In the genomic region with DNA sequence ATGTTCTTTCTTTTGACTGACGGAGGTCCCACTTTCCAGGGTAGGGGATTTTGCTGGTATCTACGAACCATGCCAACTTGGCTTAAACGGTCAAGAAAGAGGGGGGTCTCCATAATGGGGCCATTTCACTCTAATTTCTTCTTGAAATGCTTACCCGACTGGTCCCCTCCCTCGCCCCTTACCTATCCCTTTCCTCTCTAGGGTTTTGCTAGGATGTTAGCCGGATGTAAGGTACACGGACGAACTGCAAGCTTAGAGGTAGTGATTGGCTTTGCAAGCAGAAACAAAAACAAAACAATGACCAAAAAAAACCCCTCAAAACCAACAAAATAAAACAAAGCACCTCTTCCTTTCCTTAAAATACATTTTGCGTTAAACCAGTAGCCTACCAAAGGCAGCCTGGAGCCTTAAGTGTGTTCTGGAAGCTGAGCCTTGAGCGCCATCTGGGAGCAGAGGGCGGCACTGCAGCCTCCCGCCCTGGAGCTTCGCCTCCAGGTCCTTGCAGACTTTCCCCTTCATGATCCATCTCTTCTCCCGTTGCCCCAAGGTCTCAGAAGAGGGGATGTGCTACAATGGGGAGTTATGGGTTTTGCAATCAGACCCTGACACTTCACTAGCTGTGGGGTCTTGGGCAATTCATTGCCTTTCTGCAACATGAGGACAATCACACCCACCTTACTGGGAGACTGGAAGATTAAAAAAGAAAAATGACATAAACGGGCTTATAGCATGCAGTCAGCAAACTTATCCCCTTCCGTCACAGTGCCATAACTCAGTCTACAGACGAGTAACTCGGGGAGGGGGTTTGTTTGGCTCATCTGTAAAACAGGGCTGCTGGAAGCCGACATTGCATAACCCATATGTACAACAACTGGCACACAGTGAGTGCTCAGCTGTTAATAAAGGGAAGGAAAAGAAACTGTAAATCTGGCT, we compare ENCODE assay signal across 8 cellular contexts.
A peak's percentile ranks its signal among the peaks of the same experiment; 100 is the strongest.
DNase-seq lines count a peak whose midpoint lies in the region; ATAC-seq and TF ChIP-seq lines count a peak whose summit lies in the region.
"Not testable (repeated sequence)": the region's sequence is repeated elsewhere in the genome, so short reads cannot be mapped to it uniquely, and the experiment has no call there.

No MANE protein-coding gene starts in this region.

- not testable (repeated sequence) for H3F3A ChIP-seq in SU-DHL-6 (ENCODE audit: insufficient read depth)

- in situ Hi-C loops in gastrocnemius medialis (cut with MboI; ENCODE audit: low sequenced_read_pairs in 4 of 4), result not testable (repeated sequence)

- H4K20me1 ChIP-seq in SU-DHL-6 (ENCODE audit: low read depth, low read length), result not testable (repeated sequence)

- ATAC-seq in GM18498 (IDR thresholded peaks at IDR 0.05; ENCODE audit: unreplicated experiment) (peak; percentile 64), gastrocnemius medialis (peak; percentile 87 to 88)

- H3K4me3 ChIP-seq in NB4 (ENCODE audit: low read depth, low read length); SU-DHL-6 (ENCODE audit: insufficient read depth, low read length, poor library complexity, severe bottlenecking); fibroblast of pulmonary artery (replicated peaks; ENCODE audit: low read depth, low read length); gastrocnemius medialis: not testable (repeated sequence)

- TF ChIP-seq POLR2A in NB4 (IDR thresholded peaks at IDR 0.05; ENCODE audit: extremely low read depth, insufficient read length); gastrocnemius medialis (IDR thresholded peaks at IDR 0.05): not testable (repeated sequence)

- peak; percentile 54 for TF ChIP-seq CTCF in NB4 (IDR thresholded peaks at IDR 0.05; ENCODE audit: low read depth, low read length)
- TF ChIP-seq CTCF in SU-DHL-6 (IDR thresholded peaks at IDR 0.05; ENCODE audit: insufficient read depth, low read length, poor library complexity, severe bottlenecking), result peak; percentile 13
- TF ChIP-seq CTCF in fibroblast of pulmonary artery (IDR thresholded peaks at IDR 0.05; ENCODE audit: low read length, missing control alignments), result peak; percentile 55
- TF ChIP-seq CTCF in gastrocnemius medialis (IDR thresholded peaks at IDR 0.05 in 4 of 5, conservative IDR thresholded peaks at IDR 0.05 in 1 of 5), result peak; percentile 17 to 82 (median 61)

- not testable (repeated sequence) for H3K4me1 ChIP-seq in gastrocnemius medialis

- not testable (repeated sequence) for H3K9ac ChIP-seq in SU-DHL-6 (ENCODE audit: low read length)

- not testable (repeated sequence) for H3K9me2 ChIP-seq in SU-DHL-6 (replicated peaks; ENCODE audit: insufficient read depth, low read length)

- not testable (repeated sequence) for H3K4me2 ChIP-seq in SU-DHL-6 (ENCODE audit: low read depth, low read length, poor library complexity, severe bottlenecking)

- H3K27me3 ChIP-seq in SU-DHL-6 (ENCODE audit: low read length); gastrocnemius medialis: not testable (repeated sequence)

- intact Hi-C loops in gastrocnemius medialis (cut with DNase I; ENCODE audit: low total_unique reads), result not testable (repeated sequence)

- not testable (repeated sequence) for H3K9me3 ChIP-seq in SU-DHL-6 (ENCODE audit: insufficient read depth, low read length); gastrocnemius medialis

- DNase-seq in Ammon's horn (ENCODE audit: low spot score), result peak; percentile 10
- DNase-seq in NB4 (ENCODE audit: low read depth), result peak; percentile 16
- DNase-seq in astrocyte of the hippocampus (ENCODE audit: low read depth, low spot score), result peak; percentile 6
- DNase-seq in fibroblast of pulmonary artery (ENCODE audit: low read depth), result peak; percentile 3
- peak; percentile 16 for DNase-seq in medulla oblongata (ENCODE audit: extremely low spot score)
- not testable (repeated sequence) for DNase-seq in gastrocnemius medialis

- H2AFZ ChIP-seq in SU-DHL-6 (ENCODE audit: low read depth, low read length, severe bottlenecking), result not testable (repeated sequence)

- not testable (repeated sequence) for H3K79me2 ChIP-seq in SU-DHL-6 (ENCODE audit: insufficient read depth, low read length)

- not testable (repeated sequence) for H3K36me3 ChIP-seq in SU-DHL-6 (ENCODE audit: low read length); gastrocnemius medialis

- not testable (repeated sequence) for H3K27ac ChIP-seq in SU-DHL-6 (ENCODE audit: low read depth, low read length); gastrocnemius medialis
